2 cellular contexts compared by ENCODE assay signal in genomic region chr15:73969151-73969759, GRCh38.
TF ChIP-seq lines count a peak whose summit lies in the region.

No MANE protein-coding gene starts in this region.

TF ChIP-seq in GM23338, 12 proteins besides CTCF, POLR2A, EP300 and RAD21:
- no peak for TF ChIP-seq ZNF331 (CRISPR knock-in tag; IDR thresholded peaks at IDR 0.05; ENCODE audit: low read depth)
- TF ChIP-seq, protein P1, sequence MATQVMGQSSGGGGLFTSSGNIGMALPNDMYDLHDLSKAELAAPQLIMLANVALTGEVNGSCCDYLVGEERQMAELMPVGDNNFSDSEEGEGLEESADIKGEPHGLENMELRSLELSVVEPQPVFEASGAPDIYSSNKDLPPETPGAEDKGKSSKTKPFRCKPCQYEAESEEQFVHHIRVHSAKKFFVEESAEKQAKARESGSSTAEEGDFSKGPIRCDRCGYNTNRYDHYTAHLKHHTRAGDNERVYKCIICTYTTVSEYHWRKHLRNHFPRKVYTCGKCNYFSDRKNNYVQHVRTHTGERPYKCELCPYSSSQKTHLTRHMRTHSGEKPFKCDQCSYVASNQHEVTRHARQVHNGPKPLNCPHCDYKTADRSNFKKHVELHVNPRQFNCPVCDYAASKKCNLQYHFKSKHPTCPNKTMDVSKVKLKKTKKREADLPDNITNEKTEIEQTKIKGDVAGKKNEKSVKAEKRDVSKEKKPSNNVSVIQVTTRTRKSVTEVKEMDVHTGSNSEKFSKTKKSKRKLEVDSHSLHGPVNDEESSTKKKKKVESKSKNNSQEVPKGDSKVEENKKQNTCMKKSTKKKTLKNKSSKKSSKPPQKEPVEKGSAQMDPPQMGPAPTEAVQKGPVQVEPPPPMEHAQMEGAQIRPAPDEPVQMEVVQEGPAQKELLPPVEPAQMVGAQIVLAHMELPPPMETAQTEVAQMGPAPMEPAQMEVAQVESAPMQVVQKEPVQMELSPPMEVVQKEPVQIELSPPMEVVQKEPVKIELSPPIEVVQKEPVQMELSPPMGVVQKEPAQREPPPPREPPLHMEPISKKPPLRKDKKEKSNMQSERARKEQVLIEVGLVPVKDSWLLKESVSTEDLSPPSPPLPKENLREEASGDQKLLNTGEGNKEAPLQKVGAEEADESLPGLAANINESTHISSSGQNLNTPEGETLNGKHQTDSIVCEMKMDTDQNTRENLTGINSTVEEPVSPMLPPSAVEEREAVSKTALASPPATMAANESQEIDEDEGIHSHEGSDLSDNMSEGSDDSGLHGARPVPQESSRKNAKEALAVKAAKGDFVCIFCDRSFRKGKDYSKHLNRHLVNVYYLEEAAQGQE (IDR thresholded peaks at IDR 0.05; ENCODE audit: unreplicated experiment): no peak
- TF ChIP-seq, protein P2, sequence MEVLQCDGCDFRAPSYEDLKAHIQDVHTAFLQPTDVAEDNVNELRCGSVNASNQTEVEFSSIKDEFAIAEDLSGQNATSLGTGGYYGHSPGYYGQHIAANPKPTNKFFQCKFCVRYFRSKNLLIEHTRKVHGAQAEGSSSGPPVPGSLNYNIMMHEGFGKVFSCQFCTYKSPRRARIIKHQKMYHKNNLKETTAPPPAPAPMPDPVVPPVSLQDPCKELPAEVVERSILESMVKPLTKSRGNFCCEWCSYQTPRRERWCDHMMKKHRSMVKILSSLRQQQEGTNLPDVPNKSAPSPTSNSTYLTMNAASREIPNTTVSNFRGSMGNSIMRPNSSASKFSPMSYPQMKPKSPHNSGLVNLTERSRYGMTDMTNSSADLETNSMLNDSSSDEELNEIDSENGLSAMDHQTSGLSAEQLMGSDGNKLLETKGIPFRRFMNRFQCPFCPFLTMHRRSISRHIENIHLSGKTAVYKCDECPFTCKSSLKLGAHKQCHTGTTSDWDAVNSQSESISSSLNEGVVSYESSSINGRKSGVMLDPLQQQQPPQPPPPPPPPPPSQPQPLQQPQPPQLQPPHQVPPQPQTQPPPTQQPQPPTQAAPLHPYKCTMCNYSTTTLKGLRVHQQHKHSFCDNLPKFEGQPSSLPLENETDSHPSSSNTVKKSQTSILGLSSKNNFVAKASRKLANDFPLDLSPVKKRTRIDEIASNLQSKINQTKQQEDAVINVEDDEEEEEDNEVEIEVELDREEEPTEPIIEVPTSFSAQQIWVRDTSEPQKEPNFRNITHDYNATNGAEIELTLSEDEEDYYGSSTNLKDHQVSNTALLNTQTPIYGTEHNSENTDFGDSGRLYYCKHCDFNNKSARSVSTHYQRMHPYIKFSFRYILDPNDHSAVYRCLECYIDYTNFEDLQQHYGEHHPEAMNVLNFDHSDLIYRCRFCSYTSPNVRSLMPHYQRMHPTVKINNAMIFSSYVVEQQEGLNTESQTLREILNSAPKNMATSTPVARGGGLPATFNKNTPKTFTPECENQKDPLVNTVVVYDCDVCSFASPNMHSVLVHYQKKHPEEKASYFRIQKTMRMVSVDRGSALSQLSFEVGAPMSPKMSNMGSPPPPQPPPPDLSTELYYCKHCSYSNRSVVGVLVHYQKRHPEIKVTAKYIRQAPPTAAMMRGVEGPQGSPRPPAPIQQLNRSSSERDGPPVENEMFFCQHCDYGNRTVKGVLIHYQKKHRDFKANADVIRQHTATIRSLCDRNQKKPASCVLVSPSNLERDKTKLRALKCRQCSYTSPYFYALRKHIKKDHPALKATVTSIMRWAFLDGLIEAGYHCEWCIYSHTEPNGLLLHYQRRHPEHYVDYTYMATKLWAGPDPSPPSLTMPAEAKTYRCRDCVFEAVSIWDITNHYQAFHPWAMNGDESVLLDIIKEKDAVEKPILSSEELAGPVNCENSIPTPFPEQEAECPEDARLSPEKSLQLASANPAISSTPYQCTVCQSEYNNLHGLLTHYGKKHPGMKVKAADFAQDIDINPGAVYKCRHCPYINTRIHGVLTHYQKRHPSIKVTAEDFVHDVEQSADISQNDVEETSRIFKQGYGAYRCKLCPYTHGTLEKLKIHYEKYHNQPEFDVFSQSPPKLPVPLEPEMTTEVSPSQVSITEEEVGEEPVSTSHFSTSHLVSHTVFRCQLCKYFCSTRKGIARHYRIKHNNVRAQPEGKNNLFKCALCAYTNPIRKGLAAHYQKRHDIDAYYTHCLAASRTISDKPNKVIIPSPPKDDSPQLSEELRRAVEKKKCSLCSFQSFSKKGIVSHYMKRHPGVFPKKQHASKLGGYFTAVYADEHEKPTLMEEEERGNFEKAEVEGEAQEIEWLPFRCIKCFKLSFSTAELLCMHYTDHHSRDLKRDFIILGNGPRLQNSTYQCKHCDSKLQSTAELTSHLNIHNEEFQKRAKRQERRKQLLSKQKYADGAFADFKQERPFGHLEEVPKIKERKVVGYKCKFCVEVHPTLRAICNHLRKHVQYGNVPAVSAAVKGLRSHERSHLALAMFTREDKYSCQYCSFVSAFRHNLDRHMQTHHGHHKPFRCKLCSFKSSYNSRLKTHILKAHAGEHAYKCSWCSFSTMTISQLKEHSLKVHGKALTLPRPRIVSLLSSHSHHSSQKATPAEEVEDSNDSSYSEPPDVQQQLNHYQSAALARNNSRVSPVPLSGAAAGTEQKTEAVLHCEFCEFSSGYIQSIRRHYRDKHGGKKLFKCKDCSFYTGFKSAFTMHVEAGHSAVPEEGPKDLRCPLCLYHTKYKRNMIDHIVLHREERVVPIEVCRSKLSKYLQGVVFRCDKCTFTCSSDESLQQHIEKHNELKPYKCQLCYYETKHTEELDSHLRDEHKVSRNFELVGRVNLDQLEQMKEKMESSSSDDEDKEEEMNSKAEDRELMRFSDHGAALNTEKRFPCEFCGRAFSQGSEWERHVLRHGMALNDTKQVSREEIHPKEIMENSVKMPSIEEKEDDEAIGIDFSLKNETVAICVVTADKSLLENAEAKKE (CRISPR knock-in tag; IDR thresholded peaks at IDR 0.05): no peak
- no peak for TF ChIP-seq NANOG (IDR thresholded peaks at IDR 0.05; ENCODE audit: borderline replicate concordance)
- TF ChIP-seq CREB1 (CRISPR knock-in tag; IDR thresholded peaks at IDR 0.05; ENCODE audit: low read depth): no peak
- TF ChIP-seq EZH2 (IDR thresholded peaks at IDR 0.05; ENCODE audit: low read depth, unreplicated experiment): no peak
- no peak for TF ChIP-seq STAT1 (IDR thresholded peaks at IDR 0.05; ENCODE audit: unreplicated experiment)
- TF ChIP-seq POLR2AphosphoS5 (IDR thresholded peaks at IDR 0.05; ENCODE audit: low read depth): no peak
- TF ChIP-seq JUNB (IDR thresholded peaks at IDR 0.05; ENCODE audit: unreplicated experiment): no peak
- TF ChIP-seq EZH2phosphoT487 (IDR thresholded peaks at IDR 0.05; ENCODE audit: unreplicated experiment): no peak
- no peak for TF ChIP-seq ZNF114 (CRISPR knock-in tag; IDR thresholded peaks at IDR 0.05)
- TF ChIP-seq, protein P3, sequence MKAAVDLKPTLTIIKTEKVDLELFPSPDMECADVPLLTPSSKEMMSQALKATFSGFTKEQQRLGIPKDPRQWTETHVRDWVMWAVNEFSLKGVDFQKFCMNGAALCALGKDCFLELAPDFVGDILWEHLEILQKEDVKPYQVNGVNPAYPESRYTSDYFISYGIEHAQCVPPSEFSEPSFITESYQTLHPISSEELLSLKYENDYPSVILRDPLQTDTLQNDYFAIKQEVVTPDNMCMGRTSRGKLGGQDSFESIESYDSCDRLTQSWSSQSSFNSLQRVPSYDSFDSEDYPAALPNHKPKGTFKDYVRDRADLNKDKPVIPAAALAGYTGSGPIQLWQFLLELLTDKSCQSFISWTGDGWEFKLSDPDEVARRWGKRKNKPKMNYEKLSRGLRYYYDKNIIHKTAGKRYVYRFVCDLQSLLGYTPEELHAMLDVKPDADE (IDR thresholded peaks at IDR 0.05): no peak

TF ChIP-seq in endothelial cell of umbilical vein, 7 proteins besides CTCF, POLR2A, EP300 and RAD21:
- TF ChIP-seq GATA2 (IDR thresholded peaks at IDR 0.05; ENCODE audit: insufficient read depth, insufficient read length, low read depth, low read length): peak; percentile 89
- peak; percentile 22 for TF ChIP-seq POLR2AphosphoS5 (IDR thresholded peaks at IDR 0.05; ENCODE audit: insufficient read depth, low read depth, low read length)
- TF ChIP-seq EZH2 (IDR thresholded peaks at IDR 0.05; ENCODE audit: borderline replicate concordance, low read depth, low read length, severe bottlenecking): no peak
- TF ChIP-seq MYC (IDR thresholded peaks at IDR 0.05; ENCODE audit: low read depth, low read length): no peak
- TF ChIP-seq JUN (IDR thresholded peaks at IDR 0.05; ENCODE audit: borderline replicate concordance, insufficient read depth, insufficient read length, low read depth): no peak
